ENCODE assay signal across 8 cellular contexts in genomic region chr10:72254891-72255568, GRCh38. TPM values are rescaled to one million over a fixed set of nuclear protein-coding genes. Genes with fewer than 3 reads are reported as not detected.
DNase-seq lines count a peak whose midpoint lies in the region; ATAC-seq and TF ChIP-seq lines count a peak whose summit lies in the region.

No MANE protein-coding gene starts in this region.

- peak overlapping the region; percentile 72 for H2AFZ ChIP-seq in ACC112 (ENCODE audit: low read length, unreplicated experiment)

- H3K79me2 ChIP-seq in ACC112 (ENCODE audit: control insufficient read depth, insufficient read depth, low read length, unreplicated experiment): no peaks in the 10 kb centered on the region

- ATAC-seq in Right ventricle myocardium inferior (peak; percentile 91), GM19467 (IDR thresholded peaks at IDR 0.05; ENCODE audit: unreplicated experiment) (no peak), HG03039 (IDR thresholded peaks at IDR 0.05; ENCODE audit: unreplicated experiment) (no peak)

- H3K36me3 ChIP-seq in ACC112 (ENCODE audit: insufficient read depth, low read length) (no peaks in the 10 kb centered on the region), adrenal gland (replicated peaks in 1 of 2) (no peaks in the 10 kb centered on the region)

- TF ChIP-seq CTCF in adrenal gland (IDR thresholded peaks at IDR 0.05): no peak

- WGBS in adrenal gland, 4 donors: 0 to 3% (median 1%) methylated on average over 14 of the region's 14 CpGs

- no peaks in the 10 kb centered on the region for H3K9me3 ChIP-seq in adrenal gland (replicated peaks in 1 of 3)

- H3K4me1 ChIP-seq in ACC112 (ENCODE audit: control insufficient read depth, insufficient read depth, low read length, unreplicated experiment) (peaks cover 51% of the 10 kb centered on the region), adrenal gland (replicated peaks in 1 of 2) (peaks cover 58 to 86% of the 10 kb centered on the region in 2 donors)

- H3K4me3 ChIP-seq in ACC112 (ENCODE audit: low read depth, low read length): peak overlapping the region; percentile 6
- H3K4me3 ChIP-seq in adrenal gland: no peak overlapping the region

- intact Hi-C loops in adrenal gland (cut with DNase I): no loop called here
- intact Hi-C loops in Right ventricle myocardium inferior (cut with DNase I): no loop called here

- no peaks in the 10 kb centered on the region for H3K27me3 ChIP-seq in ACC112 (ENCODE audit: insufficient read depth, low read length)
- H3K27me3 ChIP-seq in adrenal gland: no peaks in the 10 kb centered on the region

- peak overlapping the region; percentile 75 for H3K27ac ChIP-seq in ACC112 (ENCODE audit: low read depth, low read length)
- H3K27ac ChIP-seq in adrenal gland: peak overlapping the region; percentile 85 to 93 (median 90)

- DNase-seq in NCI-H774 (lab: John Stamatoyannopoulos, UW) (peak; percentile 43), adrenal gland (peak; percentile 87 to 97 (median 93)), Right ventricle myocardium inferior (ENCODE audit: missing footprints) (peak; percentile 93), nucleus accumbens (lab: John Stamatoyannopoulos, UW) (peak; percentile 61 to 97 (median 90))

- TF ChIP-seq POLR2A in GM19099 (IDR thresholded peaks at IDR 0.05; ENCODE audit: extremely low read depth, insufficient read length, low read depth): peak; percentile 47
- TF ChIP-seq POLR2A in adrenal gland (IDR thresholded peaks at IDR 0.05): peak in 1 of 2 donors; percentile 65

RNA-seq across cellular contexts. Expression of gene DDIT4, which starts 18.7 kb away (rescaled TPM):
- total RNA-seq in adrenal gland (100 to 1,000 TPM; 211 to 711 (median 386) TPM), Right ventricle myocardium inferior (71.4 TPM)
- 100 to 1,000 TPM; 109 to 149 (median 123) TPM for polyA plus RNA-seq in adrenal gland

RNA-seq across cellular contexts. Expression of gene ASCC1, which starts 39.0 kb away (rescaled TPM):
- total RNA-seq in adrenal gland (10 to 100 TPM; 26.6 to 57.4 (median 36.7) TPM), Right ventricle myocardium inferior (35.4 TPM)
- polyA plus RNA-seq in adrenal gland: 100 to 1,000 TPM in 1 of 3 donors, 10 to 100 TPM in 1, 1 to 10 TPM in 1; 9.7 to 101 (median 10.1) TPM

RNA-seq across cellular contexts. Expression of gene ANAPC16, which starts 39.2 kb away (rescaled TPM):
- total RNA-seq in adrenal gland: 100 to 1,000 TPM in 7 of 8 donors, 10 to 100 TPM in 1; 69.1 to 170 (median 139) TPM
- polyA plus RNA-seq in adrenal gland: 100 to 1,000 TPM; 102 to 186 (median 128) TPM
- total RNA-seq in Right ventricle myocardium inferior: 239 TPM

Comparison
In these comparisons a context has a peak if more than half of its experiments do, and no peak if none do; other contexts are left out.
1. DNase-seq: peak in every context shown above with its lines; median percentile 93 in adrenal gland; 93 in Right ventricle myocardium inferior; 90 in nucleus accumbens; 43 in NCI-H774.